In genomic region chr14:23023500-23024152, GRCh38 we compare ENCODE assay signal across 33 cellular contexts. TPM values are rescaled to one million over a fixed set of nuclear protein-coding genes. Genes with fewer than 3 reads are reported as not detected.
A peak's percentile ranks its signal among the peaks of the same experiment; 100 is the strongest.
DNase-seq lines count a peak whose midpoint lies in the region; ATAC-seq and TF ChIP-seq lines count a peak whose summit lies in the region.
"Had no signal": no experiment of that assay in that cellular context is flagged by ENCODE, and none has a peak within 500 bp of the region (broad histone marks: within the 10 kb centered on the region; RNA-seq: fewer than 3 reads in every experiment).

No MANE protein-coding gene starts in this region.

- H3K56ac ChIP-seq in mesendoderm (ENCODE audit: low read length), result peak overlapping the region; percentile 56

- H3K4me1 Mint-ChIP-seq in activated naive CD8-positive, alpha-beta T cell (ENCODE audit: low read depth), result peaks cover 63% of the 10 kb centered on the region
- H3K4me1 Mint-ChIP-seq in activated naive CD8-positive, alpha-beta T cell treated with anti-CD3 and anti-CD28 coated beads, Interleukin-2, amount 50 U/mL, for 24 hours, result peaks cover 44% of the 10 kb centered on the region
- no peaks in the 10 kb centered on the region for H3K4me1 Mint-ChIP-seq in Calu3 (ENCODE audit: low read depth, unreplicated experiment)

- CTCF ChIA-PET in Calu3 (lab: Charles Lee), result interaction anchor here (0.6 kb wide), 2 partner anchors 22 to 377 kb away, joined by 4 to 6 read pairs; no protein-coding TSS in a partner anchor

- H3K27ac Mint-ChIP-seq in activated naive CD8-positive, alpha-beta T cell, result peak overlapping the region; percentile 54
- no peak overlapping the region for H3K27ac Mint-ChIP-seq in activated naive CD8-positive, alpha-beta T cell treated with anti-CD3 and anti-CD28 coated beads, Interleukin-2, amount 50 U/mL, for 24 hours
- H3K27ac Mint-ChIP-seq in Calu3 (ENCODE audit: unreplicated experiment), result no peak overlapping the region
- H3K27ac Mint-ChIP-seq: activated naive CD8-positive, alpha-beta T cell treated with anti-CD3 and anti-CD28 coated beads, Interleukin-2, amount 10 ng/mL, durations not matched to agents 7 days and 5 days had no signal

- H3K27ac ChIP-seq in WERI-Rb-1, result peak overlapping the region; percentile 93
- peak overlapping the region; percentile 62 for H3K27ac ChIP-seq in mesendoderm (ENCODE audit: low read depth, low read length)
- H3K27ac ChIP-seq: coronary artery, left lung, prostate gland, thoracic aorta, VCaP had no signal

- no peak overlapping the region for H4K8ac ChIP-seq in mesendoderm (ENCODE audit: low read depth, low read length)

- H3K4ac ChIP-seq in mesendoderm (ENCODE audit: low read depth, low read length), result no peak overlapping the region

- peaks cover 24% of the 10 kb centered on the region for H3K36me3 Mint-ChIP-seq in activated naive CD8-positive, alpha-beta T cell
- H3K36me3 Mint-ChIP-seq in activated naive CD8-positive, alpha-beta T cell treated with anti-CD3 and anti-CD28 coated beads, Interleukin-2, amount 50 U/mL, for 24 hours (ENCODE audit: low read depth), result peaks cover 35% of the 10 kb centered on the region
- H3K36me3 Mint-ChIP-seq in Calu3 (ENCODE audit: insufficient read depth, unreplicated experiment), result peaks cover 16% of the 10 kb centered on the region

- intact Hi-C loops in Calu3 (cut with micrococcal nuclease; ENCODE audit: unreplicated experiment), result no loop called here

- no peak overlapping the region for H2BK15ac ChIP-seq in mesendoderm (replicated peaks; ENCODE audit: low read depth)

- no TSS peak for BruUV-seq in Calu3 (replicated peaks; lab: Mats Ljungman, UMichigan)

- peak overlapping the region; percentile 8 for H2BK5ac ChIP-seq in mesendoderm (ENCODE audit: low read length)

- H3K9ac ChIP-seq in mesendoderm (ENCODE audit: low read length), result no peak overlapping the region

- H3K27me3 Mint-ChIP-seq in activated naive CD8-positive, alpha-beta T cell, result no peaks in the 10 kb centered on the region
- no peaks in the 10 kb centered on the region for H3K27me3 Mint-ChIP-seq in activated naive CD8-positive, alpha-beta T cell treated with anti-CD3 and anti-CD28 coated beads, Interleukin-2, amount 50 U/mL, for 24 hours
- H3K27me3 Mint-ChIP-seq in Calu3 (ENCODE audit: unreplicated experiment), result no peaks in the 10 kb centered on the region
- H3K27me3 Mint-ChIP-seq: activated naive CD8-positive, alpha-beta T cell treated with anti-CD3 and anti-CD28 coated beads, Interleukin-2, amount 10 ng/mL, durations not matched to agents 7 days and 5 days; memory B cell; stimulated activated naive CD8-positive, alpha-beta T cell treated with anti-CD3 and anti-CD28 coated beads, Interleukin-15, amount 100 ng/mL, for 72 hours had no signal

- H3K27me3 ChIP-seq in WERI-Rb-1 (ENCODE audit: insufficient read depth, low read depth, severe bottlenecking) (no peaks in the 10 kb centered on the region), mesendoderm (ENCODE audit: insufficient read depth, low read length, poor library complexity) (no peaks in the 10 kb centered on the region)
- H3K27me3 ChIP-seq: left lung had no signal

- H2AK5ac ChIP-seq in mesendoderm (ENCODE audit: low read length), result peak overlapping the region; percentile 90

- TF ChIP-seq CTCF in WERI-Rb-1 (IDR thresholded peaks at IDR 0.05; ENCODE audit: low read depth, low read length) (no peak), Calu3 (IDR thresholded peaks at IDR 0.05; ENCODE audit: unreplicated experiment) (no peak)

- WGBS in mesendoderm (ENCODE audit: extremely low coverage, insufficient coverage, low lambda C conversion rate), result no CpG with 5 or more reads among the region's 6 CpGs

- peaks cover 3% of the 10 kb centered on the region for H3K79me2 ChIP-seq in mesendoderm (ENCODE audit: control insufficient read depth, insufficient read depth, low read length)

- H3K36me3 ChIP-seq in WERI-Rb-1, result peaks cover 14% of the 10 kb centered on the region
- H3K36me3 ChIP-seq in mesendoderm (ENCODE audit: control insufficient read depth, insufficient read depth, low read length), result peaks cover 2% of the 10 kb centered on the region
- H3K36me3 ChIP-seq: prostate gland had no signal

- H3K79me1 ChIP-seq in mesendoderm (ENCODE audit: low read length), result peaks cover 3% of the 10 kb centered on the region

- H3K4me3 ChIP-seq in WERI-Rb-1 (ENCODE audit: low read depth, low read length) (no peak overlapping the region), mesendoderm (ENCODE audit: low read length) (no peak overlapping the region)
- H3K4me3 ChIP-seq: coronary artery, left lung, prostate gland, thoracic aorta had no signal

- peaks cover 32% of the 10 kb centered on the region for H3K4me1 ChIP-seq in mesendoderm (ENCODE audit: control insufficient read depth, low read depth, low read length)
- H3K4me1 ChIP-seq: prostate gland had no signal

- peak overlapping the region; percentile 59 for H4K5ac ChIP-seq in mesendoderm (ENCODE audit: low read length)

- DNase-seq in activated naive CD8-positive, alpha-beta T cell treated with anti-CD3 and anti-CD28 coated beads, Interleukin-2, amount 50 U/mL, for 24 hours, result no peak
- DNase-seq in WERI-Rb-1 (no peak), mesendoderm (no peak), NCI-H2107 (lab: John Stamatoyannopoulos, UW) (no peak), Calu3 (no peak)
- DNase-seq: activated CD4-positive, alpha-beta T cell treated with anti-CD3 and anti-CD28 coated beads for 48 hours; activated naive CD8-positive, alpha-beta T cell treated with anti-CD3 and anti-CD28 coated beads, Interleukin-2, amount 10 ng/mL, durations not matched to agents 7 days and 5 days; DMS53; effector memory CD4-positive, alpha-beta T cell; H9; Kasumi-1; left lung; MV-4-11; NCI-H1436; NCI-H2081 treated with DMSO at 0.1 percent for 48 hours; NCI-H226; NCI-H526 treated with DMSO at 0.1 percent for 48 hours; SHP77 treated with DMSO at 0.1 percent for 48 hours; stimulated activated CD8-positive, alpha-beta memory T cell treated with anti-CD3 and anti-CD28 coated beads, Interleukin-4, amount 100 ng/mL, for 48 hours; stimulated activated naive CD8-positive, alpha-beta T cell treated with anti-CD3 and anti-CD28 coated beads, Interleukin-15, amount 100 ng/mL, for 72 hours; T1000 had no signal

- no peak overlapping the region for H2BK120ac ChIP-seq in mesendoderm (ENCODE audit: low read depth, low read length)

- no peak overlapping the region for H3K4me2 ChIP-seq in mesendoderm (ENCODE audit: low read length)

- ATAC-seq in activated naive CD8-positive, alpha-beta T cell treated with anti-CD3 and anti-CD28 coated beads, Interleukin-2, amount 50 U/mL, for 24 hours, result no peak
- ATAC-seq in GM21447 (IDR thresholded peaks at IDR 0.05; ENCODE audit: unreplicated experiment), result no peak
- ATAC-seq: left lung; sciatic nerve; stimulated activated naive CD8-positive, alpha-beta T cell treated with anti-CD3 and anti-CD28 coated beads, Interleukin-15, amount 100 ng/mL, for 72 hours had no signal

- H3K9me3 ChIP-seq in WERI-Rb-1 (ENCODE audit: severe bottlenecking), result no peaks in the 10 kb centered on the region
- H3K9me3 ChIP-seq: left lung, prostate gland, thoracic aorta had no signal

- H3K4me3 Mint-ChIP-seq in activated naive CD8-positive, alpha-beta T cell, result peak overlapping the region; percentile 51
- H3K4me3 Mint-ChIP-seq in activated naive CD8-positive, alpha-beta T cell treated with anti-CD3 and anti-CD28 coated beads, Interleukin-2, amount 50 U/mL, for 24 hours, result no peak overlapping the region
- H3K4me3 Mint-ChIP-seq in Calu3 (ENCODE audit: low read depth, unreplicated experiment), result no peak overlapping the region
- H3K4me3 Mint-ChIP-seq: activated naive CD8-positive, alpha-beta T cell treated with anti-CD3 and anti-CD28 coated beads, Interleukin-2, amount 10 ng/mL, durations not matched to agents 7 days and 5 days; H9; memory B cell; stimulated activated naive CD8-positive, alpha-beta T cell treated with anti-CD3 and anti-CD28 coated beads, Interleukin-15, amount 100 ng/mL, for 72 hours had no signal

- H3K9me3 Mint-ChIP-seq in activated naive CD8-positive, alpha-beta T cell (ENCODE audit: low read depth), result no peaks in the 10 kb centered on the region
- no peaks in the 10 kb centered on the region for H3K9me3 Mint-ChIP-seq in activated naive CD8-positive, alpha-beta T cell treated with anti-CD3 and anti-CD28 coated beads, Interleukin-2, amount 50 U/mL, for 24 hours
- H3K9me3 Mint-ChIP-seq in Calu3 (ENCODE audit: low read depth, unreplicated experiment), result no peaks in the 10 kb centered on the region
- H3K9me3 Mint-ChIP-seq: activated naive CD8-positive, alpha-beta T cell treated with anti-CD3 and anti-CD28 coated beads, Interleukin-2, amount 10 ng/mL, durations not matched to agents 7 days and 5 days; H9; memory B cell; stimulated activated naive CD8-positive, alpha-beta T cell treated with anti-CD3 and anti-CD28 coated beads, Interleukin-15, amount 100 ng/mL, for 72 hours had no signal

- H3K18ac ChIP-seq in mesendoderm (ENCODE audit: low read length), result no peak overlapping the region

- H3K23ac ChIP-seq in mesendoderm (ENCODE audit: low read length), result no peak overlapping the region

RNA-seq across cellular contexts. Expression of gene PSMB5, which starts 11.1 kb away (rescaled TPM):
- 202 TPM for polyA plus RNA-seq in mesendoderm (2013, experiment 1 of 2)
- 203 TPM for polyA plus RNA-seq in mesendoderm (2013, experiment 2 of 2)
- 121 and 138 TPM in 2 replicates for total RNA-seq in Calu3 (2022)

RNA-seq across cellular contexts. Expression of gene C14orf93, which starts 13.7 kb away (rescaled TPM):
- 3.1 TPM for polyA plus RNA-seq in mesendoderm (2013, experiment 1 of 2)
- 3.5 TPM for polyA plus RNA-seq in mesendoderm (2013, experiment 2 of 2)
- 9.6 and 10.6 TPM in 2 replicates for total RNA-seq in Calu3 (2022)

RNA-seq across cellular contexts. Expression of gene PSMB11, which starts 18.4 kb away (rescaled TPM):
- polyA plus RNA-seq in mesendoderm (2013, experiment 1 of 2), result not detected
- polyA plus RNA-seq in mesendoderm (2013, experiment 2 of 2), result not detected
- total RNA-seq in Calu3 (2022), result not detected in 2 replicates
- total RNA-seq: activated naive CD8-positive, alpha-beta T cell treated with anti-CD3 and anti-CD28 coated beads, Interleukin-2, amount 10 ng/mL, durations not matched to agents 7 days and 5 days; astrocyte; H9; left lung; prostate gland; sciatic nerve; thoracic aorta had no signal
- polyA plus RNA-seq: AG04450, BJ, esophagus had no signal

RNA-seq across cellular contexts. Expression of gene CDH24, which starts 33.7 kb away (rescaled TPM):
- polyA plus RNA-seq in mesendoderm (2013, experiment 1 of 2), result 11.2 TPM
- polyA plus RNA-seq in mesendoderm (2013, experiment 2 of 2), result 10.8 TPM
- 5.0 and 5.7 TPM in 2 replicates for total RNA-seq in Calu3 (2022)

RNA-seq across cellular contexts. Expression of gene AJUBA, which starts 41.3 kb away (rescaled TPM):
- polyA plus RNA-seq in mesendoderm (2013, experiment 1 of 2), result 15.9 TPM
- 17.6 TPM for polyA plus RNA-seq in mesendoderm (2013, experiment 2 of 2)
- total RNA-seq in Calu3 (2022), result 20.2 and 32.7 TPM in 2 replicates
